ENCODE assay signal across 1 cellular context in genomic region chr19:1279782-1280341, GRCh38.
A peak's percentile ranks its signal among the peaks of the same experiment; 100 is the strongest.
TF ChIP-seq lines count a peak whose summit lies in the region.

No MANE protein-coding gene starts in this region.

TF ChIP-seq in K562, 482 proteins besides CTCF, POLR2A, EP300 and RAD21 (continued from another document and continues in another):
- no peak for TF ChIP-seq HDAC8 (tag; IDR thresholded peaks at IDR 0.05)
- no peak for TF ChIP-seq SFPQ (IDR thresholded peaks at IDR 0.05; ENCODE audit: low read depth, low read length)
- no peak for TF ChIP-seq HMG20A (CRISPR knock-in tag; conservative IDR thresholded peaks at IDR 0.05)
- TF ChIP-seq KDM4B (IDR thresholded peaks at IDR 0.05; ENCODE audit: borderline replicate concordance in 2 of 2, low read depth in 1 of 2), result no peak
- TF ChIP-seq PHF20 (IDR thresholded peaks at IDR 0.05; ENCODE audit: partially characterized antibody), result peak; percentile 48
- TF ChIP-seq LARP7 (IDR thresholded peaks at IDR 0.05), result peak; percentile 58; the same call in 1 of the 2 replicates
- peak; percentile 30; the same call in 1 of the 2 replicates for TF ChIP-seq ZEB2 (IDR thresholded peaks at IDR 0.05)
- TF ChIP-seq CEBPG (CRISPR knock-in tag; IDR thresholded peaks at IDR 0.05), result no peak
- TF ChIP-seq CEBPG (tag; conservative IDR thresholded peaks at IDR 0.05 in 1 of 2, IDR thresholded peaks at IDR 0.05 in 1 of 2), result no peak
- TF ChIP-seq SRSF7 (optimal IDR thresholded peaks at IDR 0.05; ENCODE audit: low read depth, low read length), result no peak
- no peak for TF ChIP-seq CTBP1 (IDR thresholded peaks at IDR 0.05; ENCODE audit: borderline replicate concordance)
- TF ChIP-seq JUND (IDR thresholded peaks at IDR 0.05; ENCODE audit: borderline replicate concordance, low read depth, low read length), result 0 out of 2 replicates have a peak, but pooled peaks have one; percentile 16
- TF ChIP-seq JUND (tag; IDR thresholded peaks at IDR 0.05; ENCODE audit: borderline replicate concordance, low read depth, low read length), result no peak; the same call in 2 of the 3 replicates
- TF ChIP-seq TBP (optimal IDR thresholded peaks at IDR 0.05; ENCODE audit: low read depth, low read length), result no peak
- no peak for TF ChIP-seq TRIM25 (IDR thresholded peaks at IDR 0.05; ENCODE audit: borderline replicate concordance)
- no peak for TF ChIP-seq HNRNPUL1 (IDR thresholded peaks at IDR 0.05; ENCODE audit: low read length)
- no peak for TF ChIP-seq SIN3A (IDR thresholded peaks at IDR 0.05; ENCODE audit: borderline replicate concordance in 2 of 2, control insufficient read depth in 1 of 2, low read depth in 2 of 2, low read length in 2 of 2)
- no peak for TF ChIP-seq POLR3A (IDR thresholded peaks at IDR 0.05; ENCODE audit: borderline replicate concordance, extremely low read depth, insufficient read depth, insufficient read length)
- TF ChIP-seq HOXB6 (CRISPR knock-in tag; IDR thresholded peaks at IDR 0.05; ENCODE audit: borderline replicate concordance), result no peak
- no peak for TF ChIP-seq BRF2 (IDR thresholded peaks at IDR 0.05; ENCODE audit: borderline replicate concordance, insufficient read depth, insufficient read length)
- TF ChIP-seq ARID3A (IDR thresholded peaks at IDR 0.05; ENCODE audit: borderline replicate concordance, low read depth, low read length), result no peak
- no peak for TF ChIP-seq ZNF217 (CRISPR knock-in tag; IDR thresholded peaks at IDR 0.05)
- no peak for TF ChIP-seq ZNF280B (CRISPR knock-in tag; IDR thresholded peaks at IDR 0.05)
- TF ChIP-seq PKNOX1 (IDR thresholded peaks at IDR 0.05), result peak; percentile 61
- TF ChIP-seq TGIF2 (CRISPR knock-in tag; IDR thresholded peaks at IDR 0.05), result no peak
- no peak for TF ChIP-seq AFF1 (IDR thresholded peaks at IDR 0.05; ENCODE audit: low read depth in 1 of 2, partially characterized antibody in 2 of 2)
- no peak for TF ChIP-seq RBBP5 (IDR thresholded peaks at IDR 0.05; ENCODE audit: borderline replicate concordance, insufficient read depth, low read length, poor library complexity, severe bottlenecking)
- TF ChIP-seq ZBTB2 (IDR thresholded peaks at IDR 0.05), result no peak
- TF ChIP-seq COPS2 (conservative IDR thresholded peaks at IDR 0.05), result no peak
- no peak for TF ChIP-seq ERF (CRISPR knock-in tag; IDR thresholded peaks at IDR 0.05)
- TF ChIP-seq ZBTB5 (IDR thresholded peaks at IDR 0.05), result no peak
- peak; percentile 92 for TF ChIP-seq SMC3 (conservative IDR thresholded peaks at IDR 0.05; ENCODE audit: insufficient read depth, low read depth, low read length)
- peak; percentile 96 for TF ChIP-seq ZNF436 (CRISPR knock-in tag; IDR thresholded peaks at IDR 0.05)
- TF ChIP-seq GTF2E2 (tag; IDR thresholded peaks at IDR 0.05), result no peak
- TF ChIP-seq ZNF140 (CRISPR knock-in tag; IDR thresholded peaks at IDR 0.05), result no peak
- TF ChIP-seq ARID3B (CRISPR knock-in tag; IDR thresholded peaks at IDR 0.05; ENCODE audit: borderline replicate concordance), result no peak
- TF ChIP-seq HNRNPL (IDR thresholded peaks at IDR 0.05; ENCODE audit: low read depth, low read length), result no peak
- TF ChIP-seq SIX5 (IDR thresholded peaks at IDR 0.05; ENCODE audit: borderline replicate concordance in 1 of 2, insufficient read depth in 1 of 2, low read depth in 1 of 2, low read length in 2 of 2), result no peak
- TF ChIP-seq HDAC6 (IDR thresholded peaks at IDR 0.05; ENCODE audit: low read depth, low read length), result no peak
- no peak for TF ChIP-seq SMARCE1 (IDR thresholded peaks at IDR 0.05)
- TF ChIP-seq HDAC3 (IDR thresholded peaks at IDR 0.05; ENCODE audit: borderline replicate concordance, partially characterized antibody), result no peak
- TF ChIP-seq ZNF561 (CRISPR knock-in tag; conservative IDR thresholded peaks at IDR 0.05), result no peak
